ENCODE assay signal across 8 cellular contexts in the genomic region with DNA sequence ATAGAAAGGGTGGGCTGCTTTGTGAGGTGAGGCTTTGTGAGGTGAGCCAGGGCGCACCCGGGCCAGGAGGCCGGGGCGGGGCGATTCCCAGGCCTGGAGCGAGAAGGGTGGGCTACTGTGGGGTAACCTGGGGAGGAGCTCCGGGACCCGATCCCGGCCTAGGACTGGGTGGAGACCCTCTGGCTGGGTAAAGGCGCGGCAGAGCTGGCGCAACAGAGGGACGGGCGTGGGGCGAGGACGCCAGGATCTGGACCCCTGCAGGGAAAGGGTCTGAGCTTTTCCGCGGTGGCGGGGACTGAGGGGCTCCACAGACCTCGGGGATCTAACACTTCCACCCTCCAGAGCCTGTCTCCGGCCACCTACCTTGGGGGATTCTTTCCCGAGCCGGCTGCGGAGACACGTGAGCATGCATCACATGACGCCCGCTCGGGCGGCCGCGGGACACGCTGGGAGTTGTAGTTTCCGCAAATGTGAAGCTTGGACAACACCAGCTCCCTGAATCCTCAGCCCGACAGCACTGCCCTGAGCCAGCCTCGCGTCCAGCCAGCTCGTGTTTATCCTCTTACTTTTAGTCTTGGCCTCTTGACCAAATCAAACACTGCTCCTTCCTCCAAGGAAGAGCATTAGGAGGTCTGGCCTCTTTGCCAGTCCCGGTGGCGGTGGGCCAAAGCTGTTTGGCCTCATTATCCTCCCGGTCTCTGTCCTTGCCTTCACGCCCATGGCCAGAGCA. TPM values are rescaled to one million over a fixed set of nuclear protein-coding genes. Genes with fewer than 3 reads are reported as not detected.
DNase-seq lines count a peak whose midpoint lies in the region; ATAC-seq lines count a peak whose summit lies in the region.

A gene with protein sequence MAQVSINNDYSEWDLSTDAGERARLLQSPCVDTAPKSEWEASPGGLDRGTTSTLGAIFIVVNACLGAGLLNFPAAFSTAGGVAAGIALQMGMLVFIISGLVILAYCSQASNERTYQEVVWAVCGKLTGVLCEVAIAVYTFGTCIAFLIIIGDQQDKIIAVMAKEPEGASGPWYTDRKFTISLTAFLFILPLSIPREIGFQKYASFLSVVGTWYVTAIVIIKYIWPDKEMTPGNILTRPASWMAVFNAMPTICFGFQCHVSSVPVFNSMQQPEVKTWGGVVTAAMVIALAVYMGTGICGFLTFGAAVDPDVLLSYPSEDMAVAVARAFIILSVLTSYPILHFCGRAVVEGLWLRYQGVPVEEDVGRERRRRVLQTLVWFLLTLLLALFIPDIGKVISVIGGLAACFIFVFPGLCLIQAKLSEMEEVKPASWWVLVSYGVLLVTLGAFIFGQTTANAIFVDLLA (minus strand): TSS at position 417 of the 730 bp plus-strand sequence. CDS start 4,644 bp downstream, outside the sequence.

- H3K27ac Mint-ChIP-seq in activated CD4-positive, alpha-beta T cell treated with anti-CD3 and anti-CD28 coated beads, Interleukin-2, amount 10 ng/mL, durations not matched to agents 7 days and 5 days, result peak within 1 kb of the TSS; percentile 89

- peak within 1 kb of the TSS; percentile 91 for H3K4me3 Mint-ChIP-seq in activated CD4-positive, alpha-beta T cell treated with anti-CD3 and anti-CD28 coated beads, Interleukin-2, amount 10 ng/mL, durations not matched to agents 7 days and 5 days

- peaks cover 19% of the 10 kb centered on the region for H3K4me1 Mint-ChIP-seq in activated CD4-positive, alpha-beta T cell treated with anti-CD3 and anti-CD28 coated beads, Interleukin-2, amount 10 ng/mL, durations not matched to agents 7 days and 5 days

- ATAC-seq in GM18868 (IDR thresholded peaks at IDR 0.05; ENCODE audit: unreplicated experiment) (peak; percentile 100), HG03103 (IDR thresholded peaks at IDR 0.05; ENCODE audit: low read depth, unreplicated experiment) (peak; percentile 94), left lobe of liver (peak; percentile 94)

- peaks cover under 1% of the 10 kb centered on the region for H3K27me3 Mint-ChIP-seq in activated CD4-positive, alpha-beta T cell treated with anti-CD3 and anti-CD28 coated beads, Interleukin-2, amount 10 ng/mL, durations not matched to agents 7 days and 5 days

- POLR2A ChIA-PET in activated CD4-positive, alpha-beta T cell treated with anti-CD3 and anti-CD28 coated beads, Interleukin-2, amount 10 ng/mL, durations not matched to agents 7 days and 5 days (lab: Charles Lee), result no interaction called here

- no peaks in the 10 kb centered on the region for H3K36me3 Mint-ChIP-seq in activated CD4-positive, alpha-beta T cell treated with anti-CD3 and anti-CD28 coated beads, Interleukin-2, amount 10 ng/mL, durations not matched to agents 7 days and 5 days (ENCODE audit: low read depth)

- DNase-seq in AG08396 (ENCODE audit: low spot score) (peak; percentile 94), NCI-H510A (lab: John Stamatoyannopoulos, UW) (peak; percentile 27), dedifferentiated amniotic fluid mesenchymal stem cell (ENCODE audit: extremely low spot score) (peak; percentile 69), left lobe of liver (ENCODE audit: low spot score) (peak; percentile 91)
- DNase-seq in activated CD4-positive, alpha-beta T cell treated with anti-CD3 and anti-CD28 coated beads, Interleukin-2, amount 10 ng/mL, durations not matched to agents 7 days and 5 days, result peak; percentile 78
- DNase-seq in stimulated activated CD4-positive, alpha-beta T cell treated with anti-CD3 and anti-CD28 coated beads, Interleukin-2, amount 100 ng/mL, for 24 hours, result peak; percentile 78 to 82

- CTCF ChIA-PET in activated CD4-positive, alpha-beta T cell treated with anti-CD3 and anti-CD28 coated beads, Interleukin-2, amount 10 ng/mL, durations not matched to agents 7 days and 5 days (lab: Charles Lee), result interaction anchor here (0.8 to 1.1 kb wide), 4 partner anchors 11 to 50 kb away, joined by 3 to 4 read pairs (median 3); a partner anchor contains a TSS

- H3K9me3 Mint-ChIP-seq in activated CD4-positive, alpha-beta T cell treated with anti-CD3 and anti-CD28 coated beads, Interleukin-2, amount 10 ng/mL, durations not matched to agents 7 days and 5 days, result no peaks in the 10 kb centered on the region

RNA-seq across cellular contexts. Expression of the gene that starts here (rescaled TPM):
- total RNA-seq in activated CD4-positive, alpha-beta T cell treated with anti-CD3 and anti-CD28 coated beads, Interleukin-2, amount 10 ng/mL, durations not matched to agents 7 days and 5 days, result 10 to 100 TPM; 12.3 to 12.5 TPM
- 15.0 TPM for total RNA-seq in left lobe of liver

Comparison
In these comparisons a context has a peak if more than half of its experiments do, and no peak if none do; other contexts are left out.
1. Peak in every context shown above with its lines: DNase-seq and ATAC-seq.
2. DNase-seq: peak in every context shown above with its lines; median percentile 94 in AG08396; 91 in left lobe of liver; 80 in stimulated activated CD4-positive, alpha-beta T cell treated with anti-CD3 and anti-CD28 coated beads, Interleukin-2, amount 100 ng/mL, for 24 hours; 78 in activated CD4-positive, alpha-beta T cell treated with anti-CD3 and anti-CD28 coated beads, Interleukin-2, amount 10 ng/mL, durations not matched to agents 7 days and 5 days; 69 in dedifferentiated amniotic fluid mesenchymal stem cell; 27 in NCI-H510A.